In genomic region chr14:70416717-70417349, GRCh38 we compare ENCODE assay signal across 8 cellular contexts. TPM values are rescaled to one million over a fixed set of nuclear protein-coding genes. Genes with fewer than 3 reads are reported as not detected.
A peak's percentile ranks its signal among the peaks of the same experiment; 100 is the strongest.
DNase-seq lines count a peak whose midpoint lies in the region; ATAC-seq, FAIRE-seq and TF ChIP-seq lines count a peak whose summit lies in the region.

A gene with protein sequence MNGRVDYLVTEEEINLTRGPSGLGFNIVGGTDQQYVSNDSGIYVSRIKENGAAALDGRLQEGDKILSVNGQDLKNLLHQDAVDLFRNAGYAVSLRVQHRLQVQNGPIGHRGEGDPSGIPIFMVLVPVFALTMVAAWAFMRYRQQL (minus strand): TSS chr14:70417090. CDS start chr14:70416963, 127 bp downstream.

- peak within 1 kb of the TSS; percentile 90 for H3K9ac ChIP-seq in IMR-90 (ENCODE audit: low read depth, low read length)
- H3K9ac ChIP-seq in neuronal stem cell (ENCODE audit: low read depth, low read length, poor library complexity) = peak within 1 kb of the TSS; percentile 71

- 4% methylated on average over 11 of the region's 23 CpGs; no CpG with 5 or more reads in 1 of the 2 experiments for WGBS in IMR-90 (ENCODE audit: extremely low coverage in 2 of 2, insufficient read length in 1 of 2), 2 experiments
- no CpG with 5 or more reads among the region's 23 CpGs for WGBS in neuronal stem cell (ENCODE audit: extremely low coverage in 2 of 2, insufficient read length in 2 of 2, insufficient replicate concordance in 1 of 2), 2 donors

- peak within 1 kb of the TSS; percentile 58; the same call in 1 of the 2 replicates for H3K18ac ChIP-seq in IMR-90 (ENCODE audit: low read depth, low read length)
- peak within 1 kb of the TSS; percentile 31 for H3K18ac ChIP-seq in neuronal stem cell (ENCODE audit: low read length)

- dilution Hi-C loops in IMR-90 (cut with HindIII; ENCODE audit: low sequenced_read_pairs, unreplicated experiment) = no loop called here

- H2AFZ ChIP-seq in IMR-90 (replicated peaks; ENCODE audit: low read length, poor library complexity) = peak within 1 kb of the TSS; percentile 94
- peak within 1 kb of the TSS; percentile 80 for H2AFZ ChIP-seq in neuronal stem cell (ENCODE audit: low read length)

- peak within 1 kb of the TSS; percentile 66 for H3K27ac ChIP-seq in IMR-90 (ENCODE audit: insufficient read depth, low read length)
- peak within 1 kb of the TSS; percentile 29 for H3K27ac ChIP-seq in RWPE2 (ENCODE audit: poor library complexity, severe bottlenecking)
- H3K27ac ChIP-seq in neuronal stem cell (replicated peaks; ENCODE audit: low read length) = no peak within 1 kb of the TSS

- H3K9me1 ChIP-seq in IMR-90 (ENCODE audit: insufficient read depth, low read length) = no peaks in the 10 kb centered on the region

- H3K4me3 Mint-ChIP-seq in activated naive CD4-positive, alpha-beta T cell treated with anti-CD3 and anti-CD28 coated beads, Interleukin-2, amount 10 ng/mL, durations not matched to agents 7 days and 5 days = peak within 1 kb of the TSS; percentile 80

- in situ Hi-C loops in IMR-90 (cut with MboI; ENCODE audit: low sequenced_read_pairs) = no loop called here

- 0 out of 2 replicates have a peak, but pooled peaks have one; percentile 34 for TF ChIP-seq POLR2A in GM12892 (IDR thresholded peaks at IDR 0.05; ENCODE audit: low read depth, low read length)
- no peak for TF ChIP-seq POLR2A in IMR-90 (IDR thresholded peaks at IDR 0.05; ENCODE audit: low read depth, low read length)

- H4K8ac ChIP-seq in IMR-90 (ENCODE audit: low read depth in 2 of 2, low read length in 2 of 2) (peak within 1 kb of the TSS; percentile 65 to 95), neuronal stem cell (ENCODE audit: low read depth, low read length) (no peak within 1 kb of the TSS)

- no peaks in the 10 kb centered on the region for H3K9me3 ChIP-seq in IMR-90 (ENCODE audit: control insufficient read depth, insufficient read depth, low read length)
- no peaks in the 10 kb centered on the region for H3K9me3 ChIP-seq in RWPE2 (ENCODE audit: severe bottlenecking)
- no peaks in the 10 kb centered on the region for H3K9me3 ChIP-seq in neuronal stem cell (replicated peaks in 1 of 2; ENCODE audit: control insufficient read depth in 2 of 2, insufficient read depth in 1 of 2, low read depth in 1 of 2, low read length in 2 of 2)

- H3K56ac ChIP-seq in IMR-90 (ENCODE audit: extremely low read depth, insufficient read depth, low read length) = peak within 1 kb of the TSS; percentile 84

- H3K14ac ChIP-seq in IMR-90 (replicated peaks; ENCODE audit: low read depth, low read length) (peak within 1 kb of the TSS; percentile 84), neuronal stem cell (ENCODE audit: low read length) (no peak within 1 kb of the TSS)

- no peaks in the 10 kb centered on the region for H3K36me3 Mint-ChIP-seq in activated naive CD4-positive, alpha-beta T cell treated with anti-CD3 and anti-CD28 coated beads, Interleukin-2, amount 10 ng/mL, durations not matched to agents 7 days and 5 days

- peak within 1 kb of the TSS; percentile 57; the same call in 1 of the 2 replicates for H2BK20ac ChIP-seq in IMR-90 (ENCODE audit: low read depth, low read length)

- H3K4me3 ChIP-seq in IMR-90 (ENCODE audit: insufficient read depth, low read depth, low read length) = peak within 1 kb of the TSS; percentile 89
- peak within 1 kb of the TSS; percentile 60 for H3K4me3 ChIP-seq in RWPE2 (ENCODE audit: severe bottlenecking)
- peak within 1 kb of the TSS; percentile 70 to 92 for H3K4me3 ChIP-seq in neuronal stem cell (ENCODE audit: low read length in 2 of 2)

- H2AK5ac ChIP-seq in IMR-90 (ENCODE audit: low read depth, low read length) = no peak within 1 kb of the TSS
- no peak within 1 kb of the TSS for H2AK5ac ChIP-seq in neuronal stem cell (ENCODE audit: low read depth, low read length)

- H3K27ac Mint-ChIP-seq in activated naive CD4-positive, alpha-beta T cell treated with anti-CD3 and anti-CD28 coated beads, Interleukin-2, amount 10 ng/mL, durations not matched to agents 7 days and 5 days = peak within 1 kb of the TSS; percentile 55

- POLR2A ChIA-PET in IMR-90 (lab: Charles Lee; ENCODE audit: unreplicated experiment) = no interaction called here

- H3K23ac ChIP-seq in IMR-90 (ENCODE audit: low read depth, low read length) = peak within 1 kb of the TSS; percentile 86
- no peak within 1 kb of the TSS for H3K23ac ChIP-seq in neuronal stem cell (ENCODE audit: low read depth, low read length, poor library complexity)

- H3K4ac ChIP-seq in IMR-90 (ENCODE audit: low read depth, low read length) (peak within 1 kb of the TSS; percentile 73), neuronal stem cell (ENCODE audit: low read length) (no peak within 1 kb of the TSS)

- H3K79me1 ChIP-seq in IMR-90 (ENCODE audit: low read depth in 1 of 2, low read length in 2 of 2) (peaks cover 9 to 13% of the 10 kb centered on the region in 2 experiments), neuronal stem cell (ENCODE audit: low read depth, low read length) (peaks cover 1% of the 10 kb centered on the region)

- H4K20me1 ChIP-seq in IMR-90 (ENCODE audit: insufficient read depth, low read length) = no peaks in the 10 kb centered on the region

- no TSS peak for BruUV-seq in IMR-90 (replicated peaks; lab: Mats Ljungman, UMichigan)

- no peak for TF ChIP-seq CTCF in IMR-90 (conservative IDR thresholded peaks at IDR 0.05; ENCODE audit: low read depth, low read length)
- no peak for TF ChIP-seq CTCF in RWPE2 (IDR thresholded peaks at IDR 0.05; ENCODE audit: poor library complexity, severe bottlenecking)

- CTCF ChIA-PET in IMR-90 (lab: Yijun Ruan, JAX) = no interaction called here
- CTCF ChIA-PET in activated naive CD4-positive, alpha-beta T cell treated with anti-CD3 and anti-CD28 coated beads, Interleukin-2, amount 10 ng/mL, durations not matched to agents 7 days and 5 days (lab: Charles Lee) = no interaction called here

- H2BK12ac ChIP-seq in neuronal stem cell (ENCODE audit: low read length) = no peak within 1 kb of the TSS

- peak within 1 kb of the TSS; percentile 84 for H4K91ac ChIP-seq in IMR-90 (ENCODE audit: insufficient read depth, low read depth, low read length)
- H4K91ac ChIP-seq in neuronal stem cell (ENCODE audit: low read depth, low read length, poor library complexity) = no peak within 1 kb of the TSS

- intact Hi-C loops in IMR-90 (cut with micrococcal nuclease) = no loop called here

- H2BK15ac ChIP-seq in IMR-90 (ENCODE audit: low read depth, low read length) (no peak within 1 kb of the TSS), neuronal stem cell (ENCODE audit: low read length) (no peak within 1 kb of the TSS)

- no peak for TF ChIP-seq RAD21 in IMR-90 (IDR thresholded peaks at IDR 0.05; ENCODE audit: low read length)

- H2BK120ac ChIP-seq in IMR-90 (ENCODE audit: low read depth, low read length) (peak within 1 kb of the TSS; percentile 64), neuronal stem cell (ENCODE audit: low read depth, low read length) (no peak within 1 kb of the TSS)

- no peaks in the 10 kb centered on the region for H3K27me3 ChIP-seq in IMR-90 (ENCODE audit: control insufficient read depth, insufficient read depth, low read length)
- H3K27me3 ChIP-seq in RWPE2 (ENCODE audit: insufficient read depth, poor library complexity, severe bottlenecking) = no peaks in the 10 kb centered on the region
- H3K27me3 ChIP-seq in neuronal stem cell (ENCODE audit: control insufficient read depth in 3 of 3, insufficient read depth in 3 of 3, low read depth in 1 of 3, low read length in 3 of 3) = no peaks in the 10 kb centered on the region

- peak within 1 kb of the TSS; percentile 88 for H3K4me2 ChIP-seq in IMR-90 (ENCODE audit: low read depth, low read length)
- peak within 1 kb of the TSS; percentile 52 for H3K4me2 ChIP-seq in neuronal stem cell (ENCODE audit: insufficient read depth, low read length, poor library complexity, severe bottlenecking)

- DNase-seq in GM12892 (ENCODE audit: insufficient read length) (peak; percentile 21), IMR-90 (peak; percentile 70), RWPE2 (ENCODE audit: low spot score) (peak; percentile 89), globus pallidus (ENCODE audit: low spot score) (peak; percentile 58), neuronal stem cell (ENCODE audit: low spot score) (peak; percentile 18), stromal cell of bone marrow (ENCODE audit: low read depth) (peak; percentile 47)
- peak; percentile 70 for DNase-seq in activated naive CD4-positive, alpha-beta T cell treated with anti-CD3 and anti-CD28 coated beads, Interleukin-2, amount 10 ng/mL, durations not matched to agents 7 days and 5 days

- peak within 1 kb of the TSS; percentile 73 for H2AK9ac ChIP-seq in IMR-90 (replicated peaks; ENCODE audit: low read depth, low read length, poor library complexity)

- H3K9me3 Mint-ChIP-seq in activated naive CD4-positive, alpha-beta T cell treated with anti-CD3 and anti-CD28 coated beads, Interleukin-2, amount 10 ng/mL, durations not matched to agents 7 days and 5 days = no peaks in the 10 kb centered on the region

- no peaks in the 10 kb centered on the region for H3K27me3 Mint-ChIP-seq in activated naive CD4-positive, alpha-beta T cell treated with anti-CD3 and anti-CD28 coated beads, Interleukin-2, amount 10 ng/mL, durations not matched to agents 7 days and 5 days

- H4K5ac ChIP-seq in IMR-90 (ENCODE audit: low read depth, low read length) = peak within 1 kb of the TSS; percentile 87

- peaks cover 17% of the 10 kb centered on the region for H3K4me1 Mint-ChIP-seq in activated naive CD4-positive, alpha-beta T cell treated with anti-CD3 and anti-CD28 coated beads, Interleukin-2, amount 10 ng/mL, durations not matched to agents 7 days and 5 days

- H2BK5ac ChIP-seq in IMR-90 (ENCODE audit: low read depth, low read length, poor library complexity, severe bottlenecking) (peak within 1 kb of the TSS; percentile 72), neuronal stem cell (ENCODE audit: low read length) (no peak within 1 kb of the TSS)

- H3K4me1 ChIP-seq in IMR-90 (ENCODE audit: control insufficient read depth, insufficient read depth, low read length) = no peaks in the 10 kb centered on the region
- H3K4me1 ChIP-seq in RWPE2 (ENCODE audit: insufficient read depth, poor library complexity, severe bottlenecking) = peaks cover 5% of the 10 kb centered on the region
- peaks cover 0 to 4% of the 10 kb centered on the region in 2 donors for H3K4me1 ChIP-seq in neuronal stem cell (ENCODE audit: control insufficient read depth in 2 of 2, insufficient read depth in 1 of 2, low read depth in 1 of 2, low read length in 2 of 2)

- H3K36me3 ChIP-seq in IMR-90 (ENCODE audit: control insufficient read depth, insufficient read depth, low read length) = no peaks in the 10 kb centered on the region; the same call in 1 of the 2 replicates
- peaks cover 15% of the 10 kb centered on the region for H3K36me3 ChIP-seq in RWPE2 (ENCODE audit: low read depth)
- H3K36me3 ChIP-seq in neuronal stem cell (replicated peaks in 1 of 2; ENCODE audit: control insufficient read depth in 2 of 2, insufficient read depth in 2 of 2, low read length in 2 of 2) = peaks cover 0 to 14% of the 10 kb centered on the region in 2 donors

- peak; percentile 96 for FAIRE-seq in GM12892 (lab: Jason Lieb, UNC)

- ATAC-seq in IMR-90 (ENCODE audit: low read depth) = peak; percentile 98
- ATAC-seq in RWPE2 (ENCODE audit: low read depth) = peak; percentile 99
- no peak for ATAC-seq in HG03378 (IDR thresholded peaks at IDR 0.05; ENCODE audit: unreplicated experiment)

RNA-seq across cellular contexts. Expression of the gene that starts here (rescaled TPM):
- 13.7 TPM for polyA plus RNA-seq in GM12892 (2012; ENCODE audit: missing spikeins)
- 24.7 and 25.5 TPM in 2 replicates for total RNA-seq in IMR-90 (2012; rRNA removed)
- polyA plus RNA-seq in IMR-90 (2012; rRNA removed) = 8.3 and 10.0 TPM in 2 replicates
- polyA plus RNA-seq in IMR-90 (2012; cell fraction: cytosol; rRNA removed) = 2.8 and 5.7 TPM in 2 replicates
- 1.2 and 7.2 TPM in 2 replicates for polyA plus RNA-seq in IMR-90 (2012; cell fraction: nucleus; rRNA removed; ENCODE audit: low replicate concordance)
- 16.4 TPM for polyA plus RNA-seq in neuronal stem cell (2013, experiment 1 of 2)
- 16.6 TPM for polyA plus RNA-seq in neuronal stem cell (2013, experiment 2 of 2)

Comparison
In these comparisons a context has a peak if more than half of its experiments do, and no peak if none do; other contexts are left out.
1. DNase-seq: peak in every context shown above with its lines; median percentile 89 in RWPE2; 70 in IMR-90; 70 in activated naive CD4-positive, alpha-beta T cell treated with anti-CD3 and anti-CD28 coated beads, Interleukin-2, amount 10 ng/mL, durations not matched to agents 7 days and 5 days; 58 in globus pallidus; 47 in stromal cell of bone marrow; 21 in GM12892; 18 in neuronal stem cell.